29 cellular contexts compared by ENCODE assay signal in the genomic region with DNA sequence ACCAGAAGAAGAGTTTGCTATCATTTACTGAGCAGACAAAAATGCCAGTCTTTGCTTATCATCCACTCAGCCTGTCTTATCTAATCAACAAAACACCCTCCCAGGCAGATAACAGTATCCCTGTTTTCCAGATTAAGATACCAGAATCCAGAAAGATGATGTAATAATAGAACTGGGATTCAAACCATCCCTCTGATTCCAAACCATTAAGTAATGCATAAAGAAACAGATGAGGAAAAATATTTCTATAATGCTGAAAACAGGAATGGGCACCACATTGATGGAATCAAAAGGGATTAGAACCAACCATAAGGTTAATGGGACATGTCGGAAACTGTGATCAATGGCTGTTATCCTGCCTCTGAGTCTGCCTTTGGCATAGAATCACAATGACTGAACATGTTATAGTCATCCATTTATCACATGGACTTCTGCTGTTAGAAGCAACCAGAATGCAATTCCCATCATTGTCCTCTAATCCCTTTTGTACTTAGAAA.
DNase-seq lines count a peak whose midpoint lies in the region; ATAC-seq, FAIRE-seq and TF ChIP-seq lines count a peak whose summit lies in the region.
"Had no signal": no experiment of that assay in that cellular context is flagged by ENCODE, and none has a peak within 500 bp of the region (broad histone marks: within the 10 kb centered on the region; RNA-seq: fewer than 3 reads in every experiment).

No MANE protein-coding gene starts in this region.

- peak; percentile 99 for FAIRE-seq in TTC549 (lab: Jason Lieb, UNC)
- FAIRE-seq: A549, GM19239 had no signal

- no peak for TF ChIP-seq CTCF in BE2C (IDR thresholded peaks at IDR 0.05; ENCODE audit: low read depth, low read length)

- H3K4me3 ChIP-seq in BE2C (ENCODE audit: low read depth, low read length), result no peak overlapping the region
- H3K4me3 ChIP-seq: A549, adrenal gland, dorsolateral prefrontal cortex, hepatocyte, Peyer's patch, uterus had no signal

- DNase-seq in A172 (ENCODE audit: low spot score) (peak; percentile 11), GM04504 (ENCODE audit: low read depth) (peak; percentile 58), fibroblast of peridontal ligament (ENCODE audit: extremely low read depth) (peak; percentile 33), BE2C (no peak), DMS79 treated with DMSO at 0.1 percent for 48 hours (lab: John Stamatoyannopoulos, UW) (no peak), activated gamma-delta T cell treated with Interleukin-2 at 50 U/mL for 16 hours (no peak)
- DNase-seq: activated CD4-positive, alpha-beta T cell treated with anti-CD3 and anti-CD28 coated beads for 4 hours; activated naive CD4-positive, alpha-beta T cell; activated T-cell treated with anti-CD3 and anti-CD28 coated beads, Interleukin-2, amount 50 U/mL, for 24 hours; adrenal gland; C1 segment of cervical spinal cord; dorsolateral prefrontal cortex; foreskin melanocyte; GOT3; Karpas-422; naive thymus-derived CD4-positive, alpha-beta T cell; NCI-H146; NCI-H510A treated with DMSO at 0.1 percent for 48 hours; Peyer's patch; retina; stimulated activated CD4-positive, alpha-beta T cell treated with anti-CD3 and anti-CD28 coated beads, Interleukin-4, amount 100 ng/mL, for 1 hour; stimulated activated naive B cell treated with anti-CD40 and anti-IgM and Interleukin-4, amounts not matched to agents 10 μg/mL and 1 μg/mL and 100 μg/mL, for 72 hours; T-helper 1 cell; uterus had no signal

- H3K9me3 ChIP-seq in BE2C, result no peaks in the 10 kb centered on the region
- H3K9me3 ChIP-seq: A549, adrenal gland, Peyer's patch, uterus had no signal

- H3K4me1 ChIP-seq in BE2C, result no peaks in the 10 kb centered on the region
- H3K4me1 ChIP-seq: A549, adrenal gland, Peyer's patch, uterus had no signal

- H3K36me3 ChIP-seq in BE2C, result no peaks in the 10 kb centered on the region
- H3K36me3 ChIP-seq: adrenal gland, uterus had no signal

- ATAC-seq in GM19351 (IDR thresholded peaks at IDR 0.05; ENCODE audit: unreplicated experiment), result no peak
- ATAC-seq: A549 had no signal

- H3K27me3 ChIP-seq in BE2C, result no peaks in the 10 kb centered on the region
- H3K27me3 ChIP-seq: adrenal gland, dorsolateral prefrontal cortex, hepatocyte, Peyer's patch, uterus had no signal

Comparison
In these comparisons a context has a peak if more than half of its experiments do, and no peak if none do; other contexts are left out.
1. DNase-seq: peak in A172 (single experiment), GM04504 (single experiment) and fibroblast of peridontal ligament (single experiment); none in BE2C (single experiment), DMS79 treated with DMSO at 0.1 percent for 48 hours (single experiment) and activated gamma-delta T cell treated with Interleukin-2 at 50 U/mL for 16 hours (single experiment).